In genomic region chr7:34823650-34824258, GRCh38 we compare ENCODE assay signal across 8 cellular contexts.
A peak's percentile ranks its signal among the peaks of the same experiment; 100 is the strongest.
DNase-seq lines count a peak whose midpoint lies in the region; ATAC-seq, FAIRE-seq and TF ChIP-seq lines count a peak whose summit lies in the region.

No MANE protein-coding gene starts in this region.

- WGBS in small intestine, 3 donors = 43 to 55% (median 51%) methylated on average over 7 of the region's 7 CpGs

- H3K4me1 ChIP-seq in RWPE2 (ENCODE audit: insufficient read depth, poor library complexity, severe bottlenecking) (no peaks in the 10 kb centered on the region), small intestine (ENCODE audit: control insufficient read depth in 2 of 2, insufficient read depth in 1 of 2, low read depth in 1 of 2, low read length in 1 of 2) (no peaks in the 10 kb centered on the region)

- no peaks in the 10 kb centered on the region for H3K27me3 ChIP-seq in RWPE2 (ENCODE audit: insufficient read depth, poor library complexity, severe bottlenecking)
- no peaks in the 10 kb centered on the region for H3K27me3 ChIP-seq in small intestine (ENCODE audit: control insufficient read depth in 2 of 2, insufficient read depth in 2 of 2, low read length in 2 of 2)

- H3K4me3 ChIP-seq in RWPE2 (ENCODE audit: severe bottlenecking) (no peak overlapping the region), small intestine (ENCODE audit: low read depth in 1 of 2, low read length in 2 of 2) (no peak overlapping the region)

- intact Hi-C loops in left cardiac atrium (cut with DNase I) = loop anchor here in 1 of 2 donors (5.0 to 10.0 kb wide), 3 partner anchors 104 to 711 kb away; partner anchors contain the start of gene DPY19L1

- FAIRE-seq in small intestine (lab: Jason Lieb, UNC) = no peak

- peak; percentile 85 for DNase-seq in DMS 273 (lab: John Stamatoyannopoulos, UW; ENCODE audit: unreplicated experiment)
- peak; percentile 51 for DNase-seq in HK-2 (ENCODE audit: unreplicated experiment)
- no peak for DNase-seq in RWPE2 (ENCODE audit: low spot score)
- DNase-seq in activated naive CD4-positive, alpha-beta T cell treated with anti-CD3 and anti-CD28 coated beads, Interleukin-2, amount 50 U/mL, for 16 hours = peak; percentile 51
- DNase-seq in left cardiac atrium = peak; percentile 46
- DNase-seq in small intestine = peak; percentile 47
- DNase-seq in NCI-H187 treated with DMSO at 0.1 percent for 48 hours (lab: John Stamatoyannopoulos, UW) = no peak

- H3K27ac ChIP-seq in RWPE2 (ENCODE audit: poor library complexity, severe bottlenecking) = no peak overlapping the region
- H3K27ac ChIP-seq in small intestine (ENCODE audit: low read depth in 1 of 2, low read length in 1 of 2) = no peak overlapping the region

- H3K9me3 ChIP-seq in RWPE2 (ENCODE audit: severe bottlenecking) = no peaks in the 10 kb centered on the region
- H3K9me3 ChIP-seq in small intestine (ENCODE audit: control insufficient read depth, low read depth) = no peaks in the 10 kb centered on the region

- peak; percentile 90 for TF ChIP-seq CTCF in RWPE2 (IDR thresholded peaks at IDR 0.05; ENCODE audit: poor library complexity, severe bottlenecking)

- peak; percentile 60 for ATAC-seq in GM19397 (IDR thresholded peaks at IDR 0.05; ENCODE audit: unreplicated experiment)
- ATAC-seq in RWPE2 (ENCODE audit: low read depth) = peak; percentile 57
- peak in 1 of 2 donors; percentile 37 for ATAC-seq in left cardiac atrium

- H3K36me3 ChIP-seq in RWPE2 (ENCODE audit: low read depth) = no peaks in the 10 kb centered on the region
- H3K36me3 ChIP-seq in small intestine (ENCODE audit: control insufficient read depth in 2 of 2, insufficient read depth in 2 of 2, low read length in 2 of 2) = no peaks in the 10 kb centered on the region

Comparison
In these comparisons a context has a peak if more than half of its experiments do, and no peak if none do; other contexts are left out.
1. DNase-seq: peak in DMS 273 (single experiment), HK-2 (single experiment), activated naive CD4-positive, alpha-beta T cell treated with anti-CD3 and anti-CD28 coated beads, Interleukin-2, amount 50 U/mL, for 16 hours (single experiment), left cardiac atrium (single experiment) and small intestine (single experiment); none in RWPE2 (single experiment) and NCI-H187 treated with DMSO at 0.1 percent for 48 hours (single experiment).